ENCODE assay signal across 1 cellular context in genomic region chr9:120950421-120951388, GRCh38.
TF ChIP-seq lines count a peak whose summit lies in the region.

No MANE protein-coding gene starts in this region.

TF ChIP-seq in HepG2, 621 proteins besides CTCF, POLR2A, EP300 and RAD21 (continued from another document):
- TF ChIP-seq PAXIP1 (CRISPR knock-in tag; conservative IDR thresholded peaks at IDR 0.05) (no peak), YEATS4 (CRISPR knock-in tag; IDR thresholded peaks at IDR 0.05; ENCODE audit: borderline replicate concordance) (no peak), GPBP1L1 (CRISPR knock-in tag; IDR thresholded peaks at IDR 0.05) (no peak), HNF4G (IDR thresholded peaks at IDR 0.05; ENCODE audit: borderline replicate concordance, low read depth, low read length) (no peak), HNF4G (CRISPR knock-in tag; IDR thresholded peaks at IDR 0.05; ENCODE audit: borderline replicate concordance, low read depth) (no peak), SMAD1 (CRISPR knock-in tag; IDR thresholded peaks at IDR 0.05; ENCODE audit: borderline replicate concordance, low read depth) (no peak), CHD4 (IDR thresholded peaks at IDR 0.05; ENCODE audit: borderline replicate concordance, low read length) (no peak), ZNF891 (CRISPR knock-in tag; IDR thresholded peaks at IDR 0.05) (no peak), IKZF5 (CRISPR knock-in tag; IDR thresholded peaks at IDR 0.05) (no peak), ZMYM3 (CRISPR knock-in tag; IDR thresholded peaks at IDR 0.05) (no peak), MED8 (CRISPR knock-in tag; IDR thresholded peaks at IDR 0.05; ENCODE audit: insufficient replicate concordance) (no peak), PRMT3 (CRISPR knock-in tag; IDR thresholded peaks at IDR 0.05; ENCODE audit: borderline replicate concordance, low read depth) (no peak)
- TF ChIP-seq, protein P1, sequence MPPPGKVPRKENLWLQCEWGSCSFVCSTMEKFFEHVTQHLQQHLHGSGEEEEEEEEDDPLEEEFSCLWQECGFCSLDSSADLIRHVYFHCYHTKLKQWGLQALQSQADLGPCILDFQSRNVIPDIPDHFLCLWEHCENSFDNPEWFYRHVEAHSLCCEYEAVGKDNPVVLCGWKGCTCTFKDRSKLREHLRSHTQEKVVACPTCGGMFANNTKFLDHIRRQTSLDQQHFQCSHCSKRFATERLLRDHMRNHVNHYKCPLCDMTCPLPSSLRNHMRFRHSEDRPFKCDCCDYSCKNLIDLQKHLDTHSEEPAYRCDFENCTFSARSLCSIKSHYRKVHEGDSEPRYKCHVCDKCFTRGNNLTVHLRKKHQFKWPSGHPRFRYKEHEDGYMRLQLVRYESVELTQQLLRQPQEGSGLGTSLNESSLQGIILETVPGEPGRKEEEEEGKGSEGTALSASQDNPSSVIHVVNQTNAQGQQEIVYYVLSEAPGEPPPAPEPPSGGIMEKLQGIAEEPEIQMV (CRISPR knock-in tag; IDR thresholded peaks at IDR 0.05; ENCODE audit: low read depth) = no peak
